Comparison of ENCODE assay signal across 1 cellular context in the genomic region with DNA sequence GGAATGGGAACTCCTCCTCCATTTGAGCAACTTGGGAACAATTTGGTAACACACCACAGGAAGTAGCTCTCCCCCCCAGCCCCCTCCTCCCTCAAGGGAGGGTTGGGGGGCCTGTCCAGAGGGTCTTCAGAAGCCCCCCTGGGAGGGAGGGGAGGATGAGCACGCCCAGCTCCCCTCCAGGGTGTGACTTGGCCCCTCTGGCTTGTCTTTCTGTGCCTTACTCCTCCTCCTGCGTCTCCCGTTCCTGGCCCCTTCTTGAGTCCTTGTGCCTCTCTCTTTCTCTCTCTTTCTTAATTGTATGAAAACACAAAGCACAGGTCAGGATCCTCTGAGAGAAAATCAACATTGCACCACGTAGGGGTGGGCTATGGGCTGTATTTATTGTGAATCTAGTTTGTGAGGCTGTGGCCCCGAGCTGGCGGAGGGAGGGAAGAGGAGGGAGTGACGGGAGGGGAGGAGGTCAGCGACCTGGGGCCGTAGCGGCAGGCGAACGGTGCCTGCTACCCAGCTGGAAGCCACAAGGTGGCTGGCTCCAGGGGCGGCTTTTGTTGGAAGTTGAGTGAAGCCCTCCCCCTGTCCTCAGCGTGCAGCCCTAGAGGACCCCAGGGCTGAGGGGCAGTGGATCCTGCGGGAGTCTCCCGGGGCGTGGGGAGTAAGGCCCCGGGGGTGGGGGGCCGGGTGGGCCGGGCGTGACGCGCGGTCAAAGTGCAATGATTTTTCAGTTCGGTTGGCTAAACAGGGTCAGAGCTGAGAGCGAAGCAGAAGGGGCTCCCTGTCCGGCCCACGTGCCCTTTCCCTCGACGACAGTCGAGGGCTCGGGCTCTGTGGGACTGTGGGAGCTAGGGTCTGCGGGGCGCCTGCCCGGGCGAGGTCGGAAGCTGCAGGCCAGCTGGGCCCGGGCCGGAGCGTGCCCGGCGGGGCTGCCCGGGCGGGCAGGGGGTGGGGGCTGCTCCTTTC.
A peak's percentile ranks its signal among the peaks of the same experiment; 100 is the strongest.
TF ChIP-seq lines count a peak whose summit lies in the region.

No MANE protein-coding gene starts in this region.

TF ChIP-seq in K562, 482 proteins besides CTCF, POLR2A, EP300 and RAD21 (continued from another document and continues in another):
- TF ChIP-seq, protein P1, sequence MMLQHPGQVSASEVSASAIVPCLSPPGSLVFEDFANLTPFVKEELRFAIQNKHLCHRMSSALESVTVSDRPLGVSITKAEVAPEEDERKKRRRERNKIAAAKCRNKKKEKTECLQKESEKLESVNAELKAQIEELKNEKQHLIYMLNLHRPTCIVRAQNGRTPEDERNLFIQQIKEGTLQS (IDR thresholded peaks at IDR 0.05), result no peak
- TF ChIP-seq, protein P1 (CRISPR knock-in tag; conservative IDR thresholded peaks at IDR 0.05), result peak; percentile 45; the same call in 1 of the 2 replicates
- TF ChIP-seq BACH1 (tag; IDR thresholded peaks at IDR 0.05) (no peak), TRIM28 (IDR thresholded peaks at IDR 0.05) (no peak), GABPB2 (CRISPR knock-in tag; conservative IDR thresholded peaks at IDR 0.05) (no peak), CXXC5 (CRISPR knock-in tag; IDR thresholded peaks at IDR 0.05) (peak; percentile 74), SREBF1 (IDR thresholded peaks at IDR 0.05; ENCODE audit: borderline replicate concordance, low read depth, low read length) (no peak), NCOR1 (IDR thresholded peaks at IDR 0.05) (0 out of 2 replicates have a peak, but pooled peaks have one; percentile 36), ZNF41 (CRISPR knock-in tag; conservative IDR thresholded peaks at IDR 0.05) (peak; percentile 59; the same call in 1 of the 2 replicates), SIRT6 (IDR thresholded peaks at IDR 0.05; ENCODE audit: low read depth, low read length) (no peak), POLR2AphosphoS2 (IDR thresholded peaks at IDR 0.05; ENCODE audit: low read length) (peak; percentile 84; the same call in 1 of the 2 replicates), L3MBTL2 (IDR thresholded peaks at IDR 0.05) (peak; percentile 97), NEUROD1 (IDR thresholded peaks at IDR 0.05; ENCODE audit: borderline replicate concordance, low read depth, low read length, partially characterized antibody) (peak; percentile 57), CHD4 (IDR thresholded peaks at IDR 0.05; ENCODE audit: insufficient read depth, insufficient replicate concordance, low read depth, low read length, poor library complexity, severe bottlenecking) (no peak), ZNF232 (CRISPR knock-in tag; IDR thresholded peaks at IDR 0.05) (no peak), HEY1 (CRISPR knock-in tag; IDR thresholded peaks at IDR 0.05; ENCODE audit: borderline replicate concordance) (no peak), SUPT5H (IDR thresholded peaks at IDR 0.05) (peak; percentile 77)
- TF ChIP-seq, protein P2, sequence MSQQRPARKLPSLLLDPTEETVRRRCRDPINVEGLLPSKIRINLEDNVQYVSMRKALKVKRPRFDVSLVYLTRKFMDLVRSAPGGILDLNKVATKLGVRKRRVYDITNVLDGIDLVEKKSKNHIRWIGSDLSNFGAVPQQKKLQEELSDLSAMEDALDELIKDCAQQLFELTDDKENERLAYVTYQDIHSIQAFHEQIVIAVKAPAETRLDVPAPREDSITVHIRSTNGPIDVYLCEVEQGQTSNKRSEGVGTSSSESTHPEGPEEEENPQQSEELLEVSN (IDR thresholded peaks at IDR 0.05; ENCODE audit: borderline replicate concordance in 1 of 2, extremely low read depth in 1 of 2, insufficient read depth in 1 of 2, insufficient read length in 1 of 2, low read depth in 1 of 2, low read length in 1 of 2, poor library complexity in 1 of 2, severe bottlenecking in 1 of 2), result peak; percentile 82 to 89
- TF ChIP-seq, protein P3, sequence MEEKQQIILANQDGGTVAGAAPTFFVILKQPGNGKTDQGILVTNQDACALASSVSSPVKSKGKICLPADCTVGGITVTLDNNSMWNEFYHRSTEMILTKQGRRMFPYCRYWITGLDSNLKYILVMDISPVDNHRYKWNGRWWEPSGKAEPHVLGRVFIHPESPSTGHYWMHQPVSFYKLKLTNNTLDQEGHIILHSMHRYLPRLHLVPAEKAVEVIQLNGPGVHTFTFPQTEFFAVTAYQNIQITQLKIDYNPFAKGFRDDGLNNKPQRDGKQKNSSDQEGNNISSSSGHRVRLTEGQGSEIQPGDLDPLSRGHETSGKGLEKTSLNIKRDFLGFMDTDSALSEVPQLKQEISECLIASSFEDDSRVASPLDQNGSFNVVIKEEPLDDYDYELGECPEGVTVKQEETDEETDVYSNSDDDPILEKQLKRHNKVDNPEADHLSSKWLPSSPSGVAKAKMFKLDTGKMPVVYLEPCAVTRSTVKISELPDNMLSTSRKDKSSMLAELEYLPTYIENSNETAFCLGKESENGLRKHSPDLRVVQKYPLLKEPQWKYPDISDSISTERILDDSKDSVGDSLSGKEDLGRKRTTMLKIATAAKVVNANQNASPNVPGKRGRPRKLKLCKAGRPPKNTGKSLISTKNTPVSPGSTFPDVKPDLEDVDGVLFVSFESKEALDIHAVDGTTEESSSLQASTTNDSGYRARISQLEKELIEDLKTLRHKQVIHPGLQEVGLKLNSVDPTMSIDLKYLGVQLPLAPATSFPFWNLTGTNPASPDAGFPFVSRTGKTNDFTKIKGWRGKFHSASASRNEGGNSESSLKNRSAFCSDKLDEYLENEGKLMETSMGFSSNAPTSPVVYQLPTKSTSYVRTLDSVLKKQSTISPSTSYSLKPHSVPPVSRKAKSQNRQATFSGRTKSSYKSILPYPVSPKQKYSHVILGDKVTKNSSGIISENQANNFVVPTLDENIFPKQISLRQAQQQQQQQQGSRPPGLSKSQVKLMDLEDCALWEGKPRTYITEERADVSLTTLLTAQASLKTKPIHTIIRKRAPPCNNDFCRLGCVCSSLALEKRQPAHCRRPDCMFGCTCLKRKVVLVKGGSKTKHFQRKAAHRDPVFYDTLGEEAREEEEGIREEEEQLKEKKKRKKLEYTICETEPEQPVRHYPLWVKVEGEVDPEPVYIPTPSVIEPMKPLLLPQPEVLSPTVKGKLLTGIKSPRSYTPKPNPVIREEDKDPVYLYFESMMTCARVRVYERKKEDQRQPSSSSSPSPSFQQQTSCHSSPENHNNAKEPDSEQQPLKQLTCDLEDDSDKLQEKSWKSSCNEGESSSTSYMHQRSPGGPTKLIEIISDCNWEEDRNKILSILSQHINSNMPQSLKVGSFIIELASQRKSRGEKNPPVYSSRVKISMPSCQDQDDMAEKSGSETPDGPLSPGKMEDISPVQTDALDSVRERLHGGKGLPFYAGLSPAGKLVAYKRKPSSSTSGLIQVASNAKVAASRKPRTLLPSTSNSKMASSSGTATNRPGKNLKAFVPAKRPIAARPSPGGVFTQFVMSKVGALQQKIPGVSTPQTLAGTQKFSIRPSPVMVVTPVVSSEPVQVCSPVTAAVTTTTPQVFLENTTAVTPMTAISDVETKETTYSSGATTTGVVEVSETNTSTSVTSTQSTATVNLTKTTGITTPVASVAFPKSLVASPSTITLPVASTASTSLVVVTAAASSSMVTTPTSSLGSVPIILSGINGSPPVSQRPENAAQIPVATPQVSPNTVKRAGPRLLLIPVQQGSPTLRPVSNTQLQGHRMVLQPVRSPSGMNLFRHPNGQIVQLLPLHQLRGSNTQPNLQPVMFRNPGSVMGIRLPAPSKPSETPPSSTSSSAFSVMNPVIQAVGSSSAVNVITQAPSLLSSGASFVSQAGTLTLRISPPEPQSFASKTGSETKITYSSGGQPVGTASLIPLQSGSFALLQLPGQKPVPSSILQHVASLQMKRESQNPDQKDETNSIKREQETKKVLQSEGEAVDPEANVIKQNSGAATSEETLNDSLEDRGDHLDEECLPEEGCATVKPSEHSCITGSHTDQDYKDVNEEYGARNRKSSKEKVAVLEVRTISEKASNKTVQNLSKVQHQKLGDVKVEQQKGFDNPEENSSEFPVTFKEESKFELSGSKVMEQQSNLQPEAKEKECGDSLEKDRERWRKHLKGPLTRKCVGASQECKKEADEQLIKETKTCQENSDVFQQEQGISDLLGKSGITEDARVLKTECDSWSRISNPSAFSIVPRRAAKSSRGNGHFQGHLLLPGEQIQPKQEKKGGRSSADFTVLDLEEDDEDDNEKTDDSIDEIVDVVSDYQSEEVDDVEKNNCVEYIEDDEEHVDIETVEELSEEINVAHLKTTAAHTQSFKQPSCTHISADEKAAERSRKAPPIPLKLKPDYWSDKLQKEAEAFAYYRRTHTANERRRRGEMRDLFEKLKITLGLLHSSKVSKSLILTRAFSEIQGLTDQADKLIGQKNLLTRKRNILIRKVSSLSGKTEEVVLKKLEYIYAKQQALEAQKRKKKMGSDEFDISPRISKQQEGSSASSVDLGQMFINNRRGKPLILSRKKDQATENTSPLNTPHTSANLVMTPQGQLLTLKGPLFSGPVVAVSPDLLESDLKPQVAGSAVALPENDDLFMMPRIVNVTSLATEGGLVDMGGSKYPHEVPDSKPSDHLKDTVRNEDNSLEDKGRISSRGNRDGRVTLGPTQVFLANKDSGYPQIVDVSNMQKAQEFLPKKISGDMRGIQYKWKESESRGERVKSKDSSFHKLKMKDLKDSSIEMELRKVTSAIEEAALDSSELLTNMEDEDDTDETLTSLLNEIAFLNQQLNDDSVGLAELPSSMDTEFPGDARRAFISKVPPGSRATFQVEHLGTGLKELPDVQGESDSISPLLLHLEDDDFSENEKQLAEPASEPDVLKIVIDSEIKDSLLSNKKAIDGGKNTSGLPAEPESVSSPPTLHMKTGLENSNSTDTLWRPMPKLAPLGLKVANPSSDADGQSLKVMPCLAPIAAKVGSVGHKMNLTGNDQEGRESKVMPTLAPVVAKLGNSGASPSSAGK (IDR thresholded peaks at IDR 0.05), result peak; percentile 88
- TF ChIP-seq, protein P4, sequence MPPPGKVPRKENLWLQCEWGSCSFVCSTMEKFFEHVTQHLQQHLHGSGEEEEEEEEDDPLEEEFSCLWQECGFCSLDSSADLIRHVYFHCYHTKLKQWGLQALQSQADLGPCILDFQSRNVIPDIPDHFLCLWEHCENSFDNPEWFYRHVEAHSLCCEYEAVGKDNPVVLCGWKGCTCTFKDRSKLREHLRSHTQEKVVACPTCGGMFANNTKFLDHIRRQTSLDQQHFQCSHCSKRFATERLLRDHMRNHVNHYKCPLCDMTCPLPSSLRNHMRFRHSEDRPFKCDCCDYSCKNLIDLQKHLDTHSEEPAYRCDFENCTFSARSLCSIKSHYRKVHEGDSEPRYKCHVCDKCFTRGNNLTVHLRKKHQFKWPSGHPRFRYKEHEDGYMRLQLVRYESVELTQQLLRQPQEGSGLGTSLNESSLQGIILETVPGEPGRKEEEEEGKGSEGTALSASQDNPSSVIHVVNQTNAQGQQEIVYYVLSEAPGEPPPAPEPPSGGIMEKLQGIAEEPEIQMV (tag; conservative IDR thresholded peaks at IDR 0.05; ENCODE audit: low read depth), result no peak
- TF ChIP-seq, protein P5, sequence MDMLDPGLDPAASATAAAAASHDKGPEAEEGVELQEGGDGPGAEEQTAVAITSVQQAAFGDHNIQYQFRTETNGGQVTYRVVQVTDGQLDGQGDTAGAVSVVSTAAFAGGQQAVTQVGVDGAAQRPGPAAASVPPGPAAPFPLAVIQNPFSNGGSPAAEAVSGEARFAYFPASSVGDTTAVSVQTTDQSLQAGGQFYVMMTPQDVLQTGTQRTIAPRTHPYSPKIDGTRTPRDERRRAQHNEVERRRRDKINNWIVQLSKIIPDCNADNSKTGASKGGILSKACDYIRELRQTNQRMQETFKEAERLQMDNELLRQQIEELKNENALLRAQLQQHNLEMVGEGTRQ (CRISPR knock-in tag; IDR thresholded peaks at IDR 0.05), result peak; percentile 3; the same call in 1 of the 2 replicates
- TF ChIP-seq, protein P6, sequence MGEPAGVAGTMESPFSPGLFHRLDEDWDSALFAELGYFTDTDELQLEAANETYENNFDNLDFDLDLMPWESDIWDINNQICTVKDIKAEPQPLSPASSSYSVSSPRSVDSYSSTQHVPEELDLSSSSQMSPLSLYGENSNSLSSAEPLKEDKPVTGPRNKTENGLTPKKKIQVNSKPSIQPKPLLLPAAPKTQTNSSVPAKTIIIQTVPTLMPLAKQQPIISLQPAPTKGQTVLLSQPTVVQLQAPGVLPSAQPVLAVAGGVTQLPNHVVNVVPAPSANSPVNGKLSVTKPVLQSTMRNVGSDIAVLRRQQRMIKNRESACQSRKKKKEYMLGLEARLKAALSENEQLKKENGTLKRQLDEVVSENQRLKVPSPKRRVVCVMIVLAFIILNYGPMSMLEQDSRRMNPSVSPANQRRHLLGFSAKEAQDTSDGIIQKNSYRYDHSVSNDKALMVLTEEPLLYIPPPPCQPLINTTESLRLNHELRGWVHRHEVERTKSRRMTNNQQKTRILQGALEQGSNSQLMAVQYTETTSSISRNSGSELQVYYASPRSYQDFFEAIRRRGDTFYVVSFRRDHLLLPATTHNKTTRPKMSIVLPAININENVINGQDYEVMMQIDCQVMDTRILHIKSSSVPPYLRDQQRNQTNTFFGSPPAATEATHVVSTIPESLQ (CRISPR knock-in tag; IDR thresholded peaks at IDR 0.05), result 0 out of 2 replicates have a peak, but pooled peaks have one; percentile 36
- TF ChIP-seq, protein P7, sequence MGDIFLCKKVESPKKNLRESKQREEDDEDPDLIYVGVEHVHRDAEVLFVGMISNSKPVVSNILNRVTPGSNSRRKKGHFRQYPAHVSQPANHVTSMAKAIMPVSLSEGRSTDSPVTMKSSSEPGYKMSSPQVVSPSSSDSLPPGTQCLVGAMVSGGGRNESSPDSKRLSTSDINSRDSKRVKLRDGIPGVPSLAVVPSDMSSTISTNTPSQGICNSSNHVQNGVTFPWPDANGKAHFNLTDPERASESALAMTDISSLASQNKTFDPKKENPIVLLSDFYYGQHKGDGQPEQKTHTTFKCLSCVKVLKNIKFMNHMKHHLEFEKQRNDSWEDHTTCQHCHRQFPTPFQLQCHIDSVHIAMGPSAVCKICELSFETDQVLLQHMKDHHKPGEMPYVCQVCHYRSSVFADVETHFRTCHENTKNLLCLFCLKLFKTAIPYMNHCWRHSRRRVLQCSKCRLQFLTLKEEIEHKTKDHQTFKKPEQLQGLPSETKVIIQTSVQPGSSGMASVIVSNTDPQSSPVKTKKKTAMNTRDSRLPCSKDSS (IDR thresholded peaks at IDR 0.05; ENCODE audit: low read depth, partially characterized antibody), result no peak
- TF ChIP-seq, protein P8, sequence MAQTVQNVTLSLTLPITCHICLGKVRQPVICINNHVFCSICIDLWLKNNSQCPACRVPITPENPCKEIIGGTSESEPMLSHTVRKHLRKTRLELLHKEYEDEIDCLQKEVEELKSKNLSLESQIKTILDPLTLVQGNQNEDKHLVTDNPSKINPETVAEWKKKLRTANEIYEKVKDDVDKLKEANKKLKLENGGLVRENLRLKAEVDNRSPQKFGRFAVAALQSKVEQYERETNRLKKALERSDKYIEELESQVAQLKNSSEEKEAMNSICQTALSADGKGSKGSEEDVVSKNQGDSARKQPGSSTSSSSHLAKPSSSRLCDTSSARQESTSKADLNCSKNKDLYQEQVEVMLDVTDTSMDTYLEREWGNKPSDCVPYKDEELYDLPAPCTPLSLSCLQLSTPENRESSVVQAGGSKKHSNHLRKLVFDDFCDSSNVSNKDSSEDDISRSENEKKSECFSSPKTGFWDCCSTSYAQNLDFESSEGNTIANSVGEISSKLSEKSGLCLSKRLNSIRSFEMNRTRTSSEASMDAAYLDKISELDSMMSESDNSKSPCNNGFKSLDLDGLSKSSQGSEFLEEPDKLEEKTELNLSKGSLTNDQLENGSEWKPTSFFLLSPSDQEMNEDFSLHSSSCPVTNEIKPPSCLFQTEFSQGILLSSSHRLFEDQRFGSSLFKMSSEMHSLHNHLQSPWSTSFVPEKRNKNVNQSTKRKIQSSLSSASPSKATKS (CRISPR knock-in tag; IDR thresholded peaks at IDR 0.05), result 0 out of 2 replicates have a peak, but pooled peaks have one; percentile 45
